Comparison of ENCODE assay signal across 18 cellular contexts in the genomic region with DNA sequence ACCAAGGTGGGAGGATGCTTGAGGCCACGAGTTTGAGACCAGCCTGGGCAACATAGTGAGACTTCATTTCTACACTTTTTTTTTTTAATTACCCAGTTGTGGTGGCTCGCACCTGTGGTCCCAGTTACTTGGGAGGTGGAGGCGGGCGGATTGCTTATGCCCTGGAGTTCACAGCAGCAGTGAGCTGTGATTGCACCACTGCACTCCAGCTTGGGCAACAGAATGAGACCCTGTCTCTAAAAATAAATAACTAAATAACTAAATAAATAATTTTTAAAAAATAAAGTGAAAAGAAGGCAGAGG. TPM values are rescaled to one million over a fixed set of nuclear protein-coding genes. Genes with fewer than 3 reads are reported as not detected.
A peak's percentile ranks its signal among the peaks of the same experiment; 100 is the strongest.
DNase-seq lines count a peak whose midpoint lies in the region; ATAC-seq lines count a peak whose summit lies in the region.
"Had no signal": no experiment of that assay in that cellular context is flagged by ENCODE, and none has a peak within 500 bp of the region (broad histone marks: within the 10 kb centered on the region; RNA-seq: fewer than 3 reads in every experiment).

No MANE protein-coding gene starts in this region.

- peak overlapping the region; percentile 33 for H3K27ac ChIP-seq in epithelial cell of prostate
- H3K27ac ChIP-seq: parathyroid adenoma, thoracic aorta had no signal

- POLR2A ChIA-PET in activated CD4-positive, alpha-beta memory T cell treated with anti-CD3 and anti-CD28 coated beads for 36 hours (lab: Charles Lee), result interaction anchor here (1.4 kb wide), 1 partner anchor 181 kb away, joined by 3 read pairs; no protein-coding TSS in a partner anchor

- peak overlapping the region; percentile 94 for H3K27ac Mint-ChIP-seq in activated T-cell treated with anti-CD3 and anti-CD28 coated beads, Interleukin-2, amount 50 U/mL, for 72 hours
- peak overlapping the region; percentile 96 for H3K27ac Mint-ChIP-seq in activated CD4-positive, alpha-beta memory T cell treated with anti-CD3 and anti-CD28 coated beads for 36 hours
- peak overlapping the region; percentile 98 for H3K27ac Mint-ChIP-seq in stimulated activated naive CD8-positive, alpha-beta T cell treated with anti-CD3 and anti-CD28 coated beads, Interleukin-15, amount 100 ng/mL, for 72 hours
- H3K27ac Mint-ChIP-seq: nephron progenitor cell had no signal

- in situ Hi-C loops in KBM-7 (cut with MboI; ENCODE audit: low pct_unique_long_range_greater_than_20kb, low sequenced_read_pairs), result no loop called here

- intact Hi-C loops in activated CD4-positive, alpha-beta memory T cell treated with anti-CD3 and anti-CD28 coated beads for 36 hours (cut with micrococcal nuclease), result loop anchor here (2.0 to 10.0 kb wide), 4 partner anchors 15 to 1059 kb away; a partner anchor contains a TSS

- peaks cover 66% of the 10 kb centered on the region for H3K4me1 Mint-ChIP-seq in activated T-cell treated with anti-CD3 and anti-CD28 coated beads, Interleukin-2, amount 50 U/mL, for 72 hours (ENCODE audit: low read depth)
- H3K4me1 Mint-ChIP-seq in activated CD4-positive, alpha-beta memory T cell treated with anti-CD3 and anti-CD28 coated beads for 36 hours (ENCODE audit: low read depth), result peaks cover 71% of the 10 kb centered on the region
- peaks cover 60% of the 10 kb centered on the region for H3K4me1 Mint-ChIP-seq in stimulated activated naive CD8-positive, alpha-beta T cell treated with anti-CD3 and anti-CD28 coated beads, Interleukin-15, amount 100 ng/mL, for 72 hours

- no peaks in the 10 kb centered on the region for H3K9me3 Mint-ChIP-seq in activated T-cell treated with anti-CD3 and anti-CD28 coated beads, Interleukin-2, amount 50 U/mL, for 72 hours
- H3K9me3 Mint-ChIP-seq in activated CD4-positive, alpha-beta memory T cell treated with anti-CD3 and anti-CD28 coated beads for 36 hours, result peaks cover 3% of the 10 kb centered on the region
- H3K9me3 Mint-ChIP-seq in stimulated activated naive CD8-positive, alpha-beta T cell treated with anti-CD3 and anti-CD28 coated beads, Interleukin-15, amount 100 ng/mL, for 72 hours, result no peaks in the 10 kb centered on the region
- H3K9me3 Mint-ChIP-seq: activated naive CD4-positive, alpha-beta T cell treated with anti-CD3 and anti-CD28 coated beads, Interleukin-2, amount 50 U/mL, for 24 hours; nephron progenitor cell had no signal

- no peak for ATAC-seq in activated T-cell treated with anti-CD3 and anti-CD28 coated beads, Interleukin-2, amount 50 U/mL, for 72 hours (replicated peaks in 1 of 2)
- no peak for ATAC-seq in stimulated activated naive CD8-positive, alpha-beta T cell treated with anti-CD3 and anti-CD28 coated beads, Interleukin-15, amount 100 ng/mL, for 72 hours
- ATAC-seq in GM21825 (IDR thresholded peaks at IDR 0.05; ENCODE audit: unreplicated experiment), result no peak
- ATAC-seq: left lobe of liver, sciatic nerve had no signal

- CTCF ChIA-PET in activated CD4-positive, alpha-beta memory T cell treated with anti-CD3 and anti-CD28 coated beads for 36 hours (lab: Charles Lee), result interaction anchor here (1.4 to 4.6 kb wide), 3 partner anchors 12 to 85 kb away, joined by 5 to 32 read pairs (median 6); a partner anchor contains a TSS

- no peaks in the 10 kb centered on the region for H3K36me3 Mint-ChIP-seq in activated T-cell treated with anti-CD3 and anti-CD28 coated beads, Interleukin-2, amount 50 U/mL, for 72 hours (ENCODE audit: insufficient read depth in 2 of 2)
- peaks cover 4% of the 10 kb centered on the region for H3K36me3 Mint-ChIP-seq in activated CD4-positive, alpha-beta memory T cell treated with anti-CD3 and anti-CD28 coated beads for 36 hours
- H3K36me3 Mint-ChIP-seq: activated naive CD4-positive, alpha-beta T cell treated with anti-CD3 and anti-CD28 coated beads, Interleukin-2, amount 50 U/mL, for 24 hours had no signal

- DNase-seq in activated T-cell treated with anti-CD3 and anti-CD28 coated beads, Interleukin-2, amount 50 U/mL, for 72 hours, result no peak
- no peak for DNase-seq in activated T-cell treated with anti-CD3 and anti-CD28 coated beads for 4 hours
- DNase-seq in activated CD4-positive, alpha-beta memory T cell treated with anti-CD3 and anti-CD28 coated beads for 36 hours, result no peak
- no peak for DNase-seq in epithelial cell of prostate (ENCODE audit: low read depth, low spot score)
- DNase-seq in stimulated activated naive CD8-positive, alpha-beta T cell treated with anti-CD3 and anti-CD28 coated beads, Interleukin-15, amount 100 ng/mL, for 72 hours, result no peak
- DNase-seq in KBM-7, result no peak
- DNase-seq: NCI-H1092 treated with DMSO at 0.1 percent for 48 hours, NCI-H2029 treated with DMSO at 0.1 percent for 48 hours, nephron progenitor cell, SW 1271 had no signal

- no peaks in the 10 kb centered on the region for H3K27me3 Mint-ChIP-seq in activated T-cell treated with anti-CD3 and anti-CD28 coated beads, Interleukin-2, amount 50 U/mL, for 72 hours (ENCODE audit: low read depth)
- H3K27me3 Mint-ChIP-seq in activated CD4-positive, alpha-beta memory T cell treated with anti-CD3 and anti-CD28 coated beads for 36 hours, result no peaks in the 10 kb centered on the region
- no peaks in the 10 kb centered on the region for H3K27me3 Mint-ChIP-seq in stimulated activated naive CD8-positive, alpha-beta T cell treated with anti-CD3 and anti-CD28 coated beads, Interleukin-15, amount 100 ng/mL, for 72 hours
- H3K27me3 Mint-ChIP-seq: activated naive CD4-positive, alpha-beta T cell treated with anti-CD3 and anti-CD28 coated beads, Interleukin-2, amount 50 U/mL, for 24 hours had no signal

- peak overlapping the region in 1 of 2 donors; percentile 65 for H3K4me3 Mint-ChIP-seq in activated T-cell treated with anti-CD3 and anti-CD28 coated beads, Interleukin-2, amount 50 U/mL, for 72 hours
- H3K4me3 Mint-ChIP-seq in activated CD4-positive, alpha-beta memory T cell treated with anti-CD3 and anti-CD28 coated beads for 36 hours, result no peak overlapping the region
- H3K4me3 Mint-ChIP-seq in stimulated activated naive CD8-positive, alpha-beta T cell treated with anti-CD3 and anti-CD28 coated beads, Interleukin-15, amount 100 ng/mL, for 72 hours, result peak overlapping the region; percentile 61 to 68
- H3K4me3 Mint-ChIP-seq: nephron progenitor cell had no signal

RNA-seq across cellular contexts. Expression of a gene that starts 9.3 kb away (rescaled TPM):
- total RNA-seq in activated T-cell treated with anti-CD3 and anti-CD28 coated beads, Interleukin-2, amount 50 U/mL, for 72 hours, result 1 to 10 TPM; 1.4 TPM
- total RNA-seq in activated CD4-positive, alpha-beta memory T cell treated with anti-CD3 and anti-CD28 coated beads for 36 hours, result 1 to 10 TPM; 1.6 to 1.7 TPM
- total RNA-seq: left lobe of liver, mesenteric fat pad, NCI-H460, sciatic nerve, thoracic aorta had no signal

RNA-seq across cellular contexts. Expression of a gene that starts 42.7 kb away (rescaled TPM):
- under 1 TPM in 1 of 2 donors, not detected in 1; 0.25 TPM for total RNA-seq in activated T-cell treated with anti-CD3 and anti-CD28 coated beads, Interleukin-2, amount 50 U/mL, for 72 hours
- total RNA-seq in activated CD4-positive, alpha-beta memory T cell treated with anti-CD3 and anti-CD28 coated beads for 36 hours, result under 1 TPM; 0.51 to 0.59 TPM
- total RNA-seq: NCI-H460 had no signal
